In genomic region chrX:109880629-109881028, GRCh38 we compare ENCODE assay signal across 13 cellular contexts.
DNase-seq lines count a peak whose midpoint lies in the region; ATAC-seq, FAIRE-seq and TF ChIP-seq lines count a peak whose summit lies in the region.
"Had no signal": no experiment of that assay in that cellular context is flagged by ENCODE, and none has a peak within 500 bp of the region (broad histone marks: within the 10 kb centered on the region; RNA-seq: fewer than 3 reads in every experiment).

No MANE protein-coding gene starts in this region.

- CTCF ChIA-PET in WTC11 (lab: Charles Lee), result interaction anchor here (1.2 kb wide), 1 partner anchor 167 kb away, joined by 3 read pairs; no protein-coding TSS in a partner anchor

- no peak overlapping the region for H3K27ac Mint-ChIP-seq in WTC11
- H3K27ac Mint-ChIP-seq: H9 had no signal

- ATAC-seq in GM18505 (IDR thresholded peaks at IDR 0.05; ENCODE audit: unreplicated experiment) (peak; percentile 96), GM21447 (IDR thresholded peaks at IDR 0.05; ENCODE audit: unreplicated experiment) (peak; percentile 98), HG03139 (IDR thresholded peaks at IDR 0.05; ENCODE audit: unreplicated experiment) (peak; percentile 92), WTC11 (no peak)
- ATAC-seq: gastrocnemius medialis had no signal

- H3K4me3 Mint-ChIP-seq in WTC11, result no peak overlapping the region
- H3K4me3 Mint-ChIP-seq: central memory CD8-positive, alpha-beta T cell; H9 had no signal

- H3K36me3 ChIP-seq in small intestine (ENCODE audit: control insufficient read depth in 2 of 2, insufficient read depth in 2 of 2, low read length in 2 of 2), result no peaks in the 10 kb centered on the region
- H3K36me3 ChIP-seq: gastrocnemius medialis had no signal

- no peaks in the 10 kb centered on the region for H3K36me3 Mint-ChIP-seq in WTC11

- WGBS in small intestine, 3 donors, result 41 to 73% (median 44%) methylated on average over 2 of the region's 2 CpGs

- POLR2A ChIA-PET in WTC11 (lab: Charles Lee), result no interaction called here

- no peaks in the 10 kb centered on the region for H3K4me1 ChIP-seq in small intestine (ENCODE audit: control insufficient read depth in 2 of 2, insufficient read depth in 1 of 2, low read depth in 1 of 2, low read length in 1 of 2)
- H3K4me1 ChIP-seq: gastrocnemius medialis had no signal

- no peaks in the 10 kb centered on the region for H3K9me3 ChIP-seq in small intestine (ENCODE audit: control insufficient read depth, low read depth)
- H3K9me3 ChIP-seq: gastrocnemius medialis had no signal

- peaks cover 2% of the 10 kb centered on the region; the same call in 1 of the 2 replicates for H3K4me1 Mint-ChIP-seq in WTC11
- H3K4me1 Mint-ChIP-seq: central memory CD8-positive, alpha-beta T cell had no signal

- DNase-seq in WTC11 (ENCODE audit: low spot score) (no peak), small intestine (no peak), AG08395 (ENCODE audit: low spot score) (no peak), H54 (ENCODE audit: insufficient read length, low spot score) (no peak)
- DNase-seq in activated CD4-positive, alpha-beta T cell treated with anti-CD3 and anti-CD28 coated beads, Interleukin-2, amount 50 U/mL, for 4 hours, result no peak
- DNase-seq: Calu3, H9, NCI-H2081 treated with DMSO at 0.1 percent for 48 hours had no signal

- no peaks in the 10 kb centered on the region for H3K27me3 Mint-ChIP-seq in WTC11 (ENCODE audit: low read depth)

- no peak for TF ChIP-seq CTCF in WTC11 (IDR thresholded peaks at IDR 0.05)

- no peak overlapping the region for H3K27ac ChIP-seq in small intestine (ENCODE audit: low read depth in 1 of 2, low read length in 1 of 2)
- H3K27ac ChIP-seq: gastrocnemius medialis had no signal

- no peaks in the 10 kb centered on the region for H3K9me3 Mint-ChIP-seq in WTC11
- H3K9me3 Mint-ChIP-seq: central memory CD8-positive, alpha-beta T cell; H9 had no signal

- TF ChIP-seq POLR2A in GM18505 (IDR thresholded peaks at IDR 0.05; ENCODE audit: borderline replicate concordance, extremely low read depth, insufficient read depth, insufficient read length) (no peak), H54 (IDR thresholded peaks at IDR 0.05; ENCODE audit: low read depth, low read length) (no peak)

- H3K4me3 ChIP-seq in small intestine (ENCODE audit: low read depth in 1 of 2, low read length in 2 of 2), result no peak overlapping the region
- H3K4me3 ChIP-seq: gastrocnemius medialis had no signal

- no peak for FAIRE-seq in small intestine (lab: Jason Lieb, UNC)
- no peak for FAIRE-seq in H54 (lab: Jason Lieb, UNC)

- no peaks in the 10 kb centered on the region for H3K27me3 ChIP-seq in small intestine (ENCODE audit: control insufficient read depth in 2 of 2, insufficient read depth in 2 of 2, low read length in 2 of 2)
- H3K27me3 ChIP-seq: gastrocnemius medialis had no signal

TF ChIP-seq in WTC11, 78 proteins besides CTCF, POLR2A, EP300 and RAD21:
- TF ChIP-seq ESRRA (CRISPR knock-in tag; IDR thresholded peaks at IDR 0.05; ENCODE audit: borderline replicate concordance), result no peak
- no peak for TF ChIP-seq ZNF423 (CRISPR knock-in tag; IDR thresholded peaks at IDR 0.05)
- TF ChIP-seq GABPB1 (CRISPR knock-in tag; IDR thresholded peaks at IDR 0.05), result 0 out of 2 replicates have a peak, but pooled peaks have one; percentile 15
- TF ChIP-seq, protein P1, sequence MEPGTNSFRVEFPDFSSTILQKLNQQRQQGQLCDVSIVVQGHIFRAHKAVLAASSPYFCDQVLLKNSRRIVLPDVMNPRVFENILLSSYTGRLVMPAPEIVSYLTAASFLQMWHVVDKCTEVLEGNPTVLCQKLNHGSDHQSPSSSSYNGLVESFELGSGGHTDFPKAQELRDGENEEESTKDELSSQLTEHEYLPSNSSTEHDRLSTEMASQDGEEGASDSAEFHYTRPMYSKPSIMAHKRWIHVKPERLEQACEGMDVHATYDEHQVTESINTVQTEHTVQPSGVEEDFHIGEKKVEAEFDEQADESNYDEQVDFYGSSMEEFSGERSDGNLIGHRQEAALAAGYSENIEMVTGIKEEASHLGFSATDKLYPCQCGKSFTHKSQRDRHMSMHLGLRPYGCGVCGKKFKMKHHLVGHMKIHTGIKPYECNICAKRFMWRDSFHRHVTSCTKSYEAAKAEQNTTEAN (CRISPR knock-in tag; IDR thresholded peaks at IDR 0.05), result no peak
- TF ChIP-seq, protein P2, sequence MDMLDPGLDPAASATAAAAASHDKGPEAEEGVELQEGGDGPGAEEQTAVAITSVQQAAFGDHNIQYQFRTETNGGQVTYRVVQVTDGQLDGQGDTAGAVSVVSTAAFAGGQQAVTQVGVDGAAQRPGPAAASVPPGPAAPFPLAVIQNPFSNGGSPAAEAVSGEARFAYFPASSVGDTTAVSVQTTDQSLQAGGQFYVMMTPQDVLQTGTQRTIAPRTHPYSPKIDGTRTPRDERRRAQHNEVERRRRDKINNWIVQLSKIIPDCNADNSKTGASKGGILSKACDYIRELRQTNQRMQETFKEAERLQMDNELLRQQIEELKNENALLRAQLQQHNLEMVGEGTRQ (CRISPR knock-in tag; IDR thresholded peaks at IDR 0.05), result no peak
- TF ChIP-seq ZNF317 (CRISPR knock-in tag; IDR thresholded peaks at IDR 0.05; ENCODE audit: borderline replicate concordance, low read depth), result no peak
- no peak for TF ChIP-seq NFYB (CRISPR knock-in tag; conservative IDR thresholded peaks at IDR 0.05; ENCODE audit: low read depth)
TF ChIP-seq in WTC11: peak in this region for 1.
